ENCODE assay signal across 15 cellular contexts in genomic region chr19:42535276-42535675, GRCh38. TPM values are rescaled to one million over a fixed set of nuclear protein-coding genes. Genes with fewer than 3 reads are reported as not detected.
"Had no signal": no experiment of that assay in that cellular context is flagged by ENCODE, and none has a peak within 500 bp of the region (broad histone marks: within the 10 kb centered on the region; RNA-seq: fewer than 3 reads in every experiment).

No MANE protein-coding gene starts in this region.

RNA-seq across cellular contexts. Expression of gene CEACAM8, which starts 59.4 kb away (rescaled TPM):
- total RNA-seq: activated B cell treated with CpG ODN at 0.5 μM for 24 hours; activated CD4-positive, alpha-beta memory T cell treated with anti-CD3 and anti-CD28 coated beads for 36 hours; activated CD4-positive, alpha-beta memory T cell treated with anti-CD3 and anti-CD28 coated beads, Interleukin-2, amount 10 ng/mL, durations not matched to agents 7 days and 5 days; activated CD4-positive, alpha-beta T cell treated with anti-CD3 and anti-CD28 coated beads for 36 hours; activated CD4-positive, alpha-beta T cell treated with anti-CD3 and anti-CD28 coated beads, Interleukin-2, amount 10 ng/mL, durations not matched to agents 24 days and 14 days; activated CD4-positive, alpha-beta T cell treated with anti-CD3 and anti-CD28 coated beads, Interleukin-2, amount 10 ng/mL, durations not matched to agents 7 days and 5 days; activated CD8-positive, alpha-beta memory T cell treated with anti-CD3 and anti-CD28 coated beads for 36 hours; activated CD8-positive, alpha-beta memory T cell treated with anti-CD3 and anti-CD28 coated beads, Interleukin-2, amount 10 ng/mL, durations not matched to agents 7 days and 5 days; activated CD8-positive, alpha-beta T cell treated with anti-CD3 and anti-CD28 coated beads for 36 hours; activated CD8-positive, alpha-beta T cell treated with anti-CD3 and anti-CD28 coated beads, Interleukin-2, amount 10 ng/mL, durations not matched to agents 7 days and 5 days; T-cell; T-helper 1 cell treated with Interleukin-12 subunit alpha and Interleukin-12 subunit beta and Interleukin-4 antibody, amounts not matched to agents 30 ng/mL and 1 ng/mL, for 36 hours; T-helper 17 cell; T-helper 2 cell treated with Interferon-gamma antibody and Interleukin-4, amounts not matched to agents 100 ng/mL and 5 ng/mL, for 36 hours; WTC11 had no signal
